Comparison of ENCODE assay signal across 9 cellular contexts in the genomic region with DNA sequence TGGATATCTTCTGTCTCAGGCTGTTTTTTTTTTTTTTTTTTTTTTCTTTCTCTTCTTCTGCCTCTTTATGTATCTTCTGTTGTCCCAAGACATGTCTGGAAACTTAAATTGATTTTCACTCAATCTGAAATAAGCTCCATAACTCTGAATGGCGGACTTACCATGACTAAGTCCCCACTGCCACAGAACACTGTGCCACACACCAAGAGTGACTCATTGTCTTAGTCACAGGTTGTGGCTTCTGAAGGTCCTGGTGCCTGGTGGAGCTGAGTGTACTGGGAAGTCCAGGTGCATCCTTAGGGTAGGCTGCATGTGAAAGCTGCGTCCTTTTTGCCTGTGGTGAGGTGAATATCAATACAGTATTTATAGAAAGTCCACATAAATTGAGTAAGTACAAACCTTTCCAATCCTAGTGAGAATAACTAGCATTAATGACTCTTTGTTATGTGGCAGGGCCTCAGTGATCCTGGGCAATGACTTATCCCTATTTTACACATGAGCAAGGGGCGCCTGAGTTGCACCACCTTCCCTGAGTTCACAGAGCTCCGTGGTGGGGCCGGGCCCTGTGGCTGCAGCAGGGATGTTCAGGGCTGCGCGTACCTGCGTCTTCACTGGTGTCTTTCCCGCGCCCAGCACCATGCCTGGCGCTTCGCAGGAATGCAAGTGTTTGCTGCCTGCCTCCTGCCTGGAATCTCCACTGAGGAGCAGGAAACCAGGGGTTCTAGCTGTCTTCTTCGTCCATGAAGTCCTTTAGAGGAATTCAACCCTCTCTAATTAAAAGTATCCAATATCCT. TPM values are rescaled to one million over a fixed set of nuclear protein-coding genes. Genes with fewer than 3 reads are reported as not detected.
A peak's percentile ranks its signal among the peaks of the same experiment; 100 is the strongest.
DNase-seq lines count a peak whose midpoint lies in the region; ATAC-seq and TF ChIP-seq lines count a peak whose summit lies in the region.
"Had no signal": no experiment of that assay in that cellular context is flagged by ENCODE, and none has a peak within 500 bp of the region (broad histone marks: within the 10 kb centered on the region; RNA-seq: fewer than 3 reads in every experiment).

No MANE protein-coding gene starts in this region.

- H3K27ac ChIP-seq in foreskin keratinocyte: no peak overlapping the region

- H3K4me1 ChIP-seq in foreskin keratinocyte: peaks cover 13% of the 10 kb centered on the region

- H3K27me3 Mint-ChIP-seq in activated CD8-positive, alpha-beta T cell treated with anti-CD3 and anti-CD28 coated beads for 36 hours: peaks cover 1% of the 10 kb centered on the region

- peaks cover 5% of the 10 kb centered on the region for H3K27me3 ChIP-seq in foreskin keratinocyte

- peaks cover 77% of the 10 kb centered on the region for H3K36me3 Mint-ChIP-seq in activated CD8-positive, alpha-beta T cell treated with anti-CD3 and anti-CD28 coated beads for 36 hours (ENCODE audit: low read depth)

- DNase-seq in stimulated activated naive CD4-positive, alpha-beta T cell treated with Interleukin-2 at 50 U/mL for 16 hours (lab: John Stamatoyannopoulos, UW): peak; percentile 33
- DNase-seq in stimulated activated naive CD4-positive, alpha-beta T cell (lab: John Stamatoyannopoulos, UW): no peak
- DNase-seq in activated CD8-positive, alpha-beta T cell treated with anti-CD3 and anti-CD28 coated beads for 36 hours: peak; percentile 69
- DNase-seq in foreskin keratinocyte: peak; percentile 64 to 87
- DNase-seq in NCI-H1105 treated with DMSO at 0.1 percent for 48 hours (lab: John Stamatoyannopoulos, UW): no peak
- DNase-seq: DMS 273 treated with DMSO at 0.1 percent for 48 hours had no signal

- peak; percentile 50 for ATAC-seq in activated CD8-positive, alpha-beta T cell treated with anti-CD3 and anti-CD28 coated beads for 36 hours
- ATAC-seq in foreskin keratinocyte: peak; percentile 86
- no peak for ATAC-seq in GM18517 (IDR thresholded peaks at IDR 0.05; ENCODE audit: unreplicated experiment)
- ATAC-seq in GM21786 (IDR thresholded peaks at IDR 0.05; ENCODE audit: unreplicated experiment): no peak
- ATAC-seq in GM19463 (IDR thresholded peaks at IDR 0.05; ENCODE audit: unreplicated experiment): no peak

- no peaks in the 10 kb centered on the region for H3K9me3 Mint-ChIP-seq in activated CD8-positive, alpha-beta T cell treated with anti-CD3 and anti-CD28 coated beads for 36 hours

- CTCF ChIA-PET in activated CD8-positive, alpha-beta T cell treated with anti-CD3 and anti-CD28 coated beads for 36 hours (lab: Charles Lee): interaction anchor here (1.0 to 1.6 kb wide), 4 partner anchors 11 to 143 kb away, joined by 3 to 6 read pairs (median 4); no protein-coding TSS in a partner anchor

- H3K4me3 Mint-ChIP-seq in activated CD8-positive, alpha-beta T cell treated with anti-CD3 and anti-CD28 coated beads for 36 hours: peak overlapping the region; percentile 54

- TF ChIP-seq CTCF in activated CD8-positive, alpha-beta T cell treated with anti-CD3 and anti-CD28 coated beads for 36 hours (IDR thresholded peaks at IDR 0.05): no peak
- no peak for TF ChIP-seq CTCF in foreskin keratinocyte (conservative IDR thresholded peaks at IDR 0.05)

- H3K27ac Mint-ChIP-seq in activated CD8-positive, alpha-beta T cell treated with anti-CD3 and anti-CD28 coated beads for 36 hours: peak overlapping the region; percentile 80

- H3K4me1 Mint-ChIP-seq in activated CD8-positive, alpha-beta T cell treated with anti-CD3 and anti-CD28 coated beads for 36 hours (ENCODE audit: low read depth): peaks cover 62% of the 10 kb centered on the region

- intact Hi-C loops in activated CD8-positive, alpha-beta T cell treated with anti-CD3 and anti-CD28 coated beads for 36 hours (cut with micrococcal nuclease): no loop called here

- POLR2A ChIA-PET in activated CD8-positive, alpha-beta T cell treated with anti-CD3 and anti-CD28 coated beads for 36 hours (lab: Charles Lee): interaction anchor here (0.6 to 6.8 kb wide), 7 partner anchors 9 to 318 kb away, joined by 3 to 35 read pairs (median 4); no protein-coding TSS in a partner anchor

RNA-seq across cellular contexts. Expression of a gene that starts 4.3 kb away (rescaled TPM):
- 100 to 1,000 TPM; 217 to 219 TPM for total RNA-seq in activated CD8-positive, alpha-beta T cell treated with anti-CD3 and anti-CD28 coated beads for 36 hours
- total RNA-seq in foreskin keratinocyte: 186 and 190 TPM in 2 replicates
- polyA plus RNA-seq in foreskin keratinocyte: 125 and 130 TPM in 2 replicates

Comparison
In these comparisons a context has a peak if more than half of its experiments do, and no peak if none do; other contexts are left out.
1. DNase-seq: peak in stimulated activated naive CD4-positive, alpha-beta T cell treated with Interleukin-2 at 50 U/mL for 16 hours (single experiment), activated CD8-positive, alpha-beta T cell treated with anti-CD3 and anti-CD28 coated beads for 36 hours (single experiment) and foreskin keratinocyte (2 of 2); none in stimulated activated naive CD4-positive, alpha-beta T cell (0 of 6) and NCI-H1105 treated with DMSO at 0.1 percent for 48 hours (single experiment).
2. ATAC-seq: peak in activated CD8-positive, alpha-beta T cell treated with anti-CD3 and anti-CD28 coated beads for 36 hours (single experiment) and foreskin keratinocyte (single experiment); none in GM18517 (single experiment), GM21786 (single experiment) and GM19463 (single experiment).